1 cellular context compared by ENCODE assay signal in genomic region chr9:100030548-100030947, GRCh38.
A peak's percentile ranks its signal among the peaks of the same experiment; 100 is the strongest.
TF ChIP-seq lines count a peak whose summit lies in the region.

No MANE protein-coding gene starts in this region.

TF ChIP-seq in GM12878, 131 proteins besides CTCF, POLR2A, EP300 and RAD21 (continued from another document):
- TF ChIP-seq TAF1 (IDR thresholded peaks at IDR 0.05; ENCODE audit: borderline replicate concordance, low read depth, low read length) (no peak), NR2C2 (IDR thresholded peaks at IDR 0.05; ENCODE audit: borderline replicate concordance, control insufficient read depth, insufficient read length, low read depth) (no peak), PBX3 (IDR thresholded peaks at IDR 0.05; ENCODE audit: insufficient replicate concordance, low read depth, low read length) (peak; percentile 72), EGR1 (IDR thresholded peaks at IDR 0.05; ENCODE audit: borderline replicate concordance in 1 of 2, low read depth in 2 of 2, low read length in 2 of 2) (no peak), ZZZ3 (IDR thresholded peaks at IDR 0.05; ENCODE audit: control insufficient read depth, insufficient read length, low read depth) (no peak), MTA2 (IDR thresholded peaks at IDR 0.05; ENCODE audit: low read depth) (peak; percentile 21; the same call in 1 of the 2 replicates), KAT2A (conservative IDR thresholded peaks at IDR 0.05; ENCODE audit: control insufficient read depth, low read depth, low read length) (no peak), ZBTB40 (IDR thresholded peaks at IDR 0.05; ENCODE audit: borderline replicate concordance) (no peak), RAD51 (IDR thresholded peaks at IDR 0.05) (no peak), CREB1 (IDR thresholded peaks at IDR 0.05; ENCODE audit: low read depth) (0 out of 2 replicates have a peak, but pooled peaks have one; percentile 38), ZBED1 (IDR thresholded peaks at IDR 0.05; ENCODE audit: borderline replicate concordance) (no peak), BHLHE40 (IDR thresholded peaks at IDR 0.05; ENCODE audit: borderline replicate concordance in 1 of 2, low read depth in 2 of 2, low read length in 1 of 2) (peak in 1 of 2 experiments; percentile 15; a peak in 1 of 4 replicates), HDAC6 (IDR thresholded peaks at IDR 0.05; ENCODE audit: unreplicated experiment) (no peak), USF2 (IDR thresholded peaks at IDR 0.05; ENCODE audit: borderline replicate concordance, low read depth, low read length) (no peak), FOXK2 (IDR thresholded peaks at IDR 0.05) (no peak), FOS (IDR thresholded peaks at IDR 0.05; ENCODE audit: borderline replicate concordance, extremely low read depth, insufficient read length) (no peak), FOXM1 (IDR thresholded peaks at IDR 0.05; ENCODE audit: low read depth, low read length) (peak; percentile 33; the same call in 1 of the 2 replicates), EED (IDR thresholded peaks at IDR 0.05; ENCODE audit: low read depth) (peak; percentile 87), NR2F1 (conservative IDR thresholded peaks at IDR 0.05) (peak; percentile 60; the same call in 1 of the 2 replicates), RUNX3 (IDR thresholded peaks at IDR 0.05; ENCODE audit: low read length) (peak; percentile 63), BMI1 (IDR thresholded peaks at IDR 0.05; ENCODE audit: borderline replicate concordance) (no peak), POLR2AphosphoS5 (IDR thresholded peaks at IDR 0.05; ENCODE audit: low read length) (no peak), SPI1 (IDR thresholded peaks at IDR 0.05; ENCODE audit: borderline replicate concordance, insufficient read depth, low read depth, low read length) (no peak), KLF5 (IDR thresholded peaks at IDR 0.05; ENCODE audit: partially characterized antibody) (no peak), ZNF217 (IDR thresholded peaks at IDR 0.05) (0 out of 2 replicates have a peak, but pooled peaks have one; percentile 18), SMAD1 (IDR thresholded peaks at IDR 0.05; ENCODE audit: low read depth, partially characterized antibody) (no peak), NFXL1 (IDR thresholded peaks at IDR 0.05; ENCODE audit: borderline replicate concordance) (no peak), PAX8 (IDR thresholded peaks at IDR 0.05) (no peak)
